1 cellular context compared by ENCODE assay signal in the genomic region with DNA sequence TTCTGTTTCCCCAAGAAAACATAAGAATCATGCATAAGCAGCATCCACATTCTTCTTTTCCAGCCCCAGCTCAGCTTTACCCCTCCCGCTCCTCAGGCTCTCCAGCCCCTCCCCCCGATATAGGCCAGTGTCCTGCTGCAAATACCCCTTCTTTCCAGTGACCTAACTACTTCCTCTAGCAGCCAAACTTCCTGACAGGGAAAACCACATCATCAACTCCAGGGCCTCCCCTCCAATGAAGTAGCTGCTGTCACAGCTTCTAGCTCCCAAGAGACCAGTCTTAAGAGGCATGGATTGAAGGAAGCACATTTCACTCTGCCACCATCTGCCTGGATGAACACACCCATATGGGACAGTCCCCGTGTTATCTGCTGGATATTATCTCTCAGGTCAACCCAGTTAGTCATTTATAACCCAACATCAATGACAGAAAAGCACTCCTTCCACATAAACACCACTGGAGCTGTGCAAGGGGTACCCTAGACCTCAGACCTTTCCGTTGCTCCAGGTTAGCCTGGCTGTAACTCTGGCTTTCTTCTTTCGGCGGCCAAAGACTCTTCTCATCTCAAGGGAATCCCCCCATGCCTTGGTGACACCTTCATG. TPM values are rescaled to one million over a fixed set of nuclear protein-coding genes. Genes with fewer than 3 reads are reported as not detected.
"Had no signal": no experiment of that assay in that cellular context is flagged by ENCODE, and none has a peak within 500 bp of the region (broad histone marks: within the 10 kb centered on the region; RNA-seq: fewer than 3 reads in every experiment).

No MANE protein-coding gene starts in this region.

RNA-seq across cellular contexts. Expression of a gene that starts 57.6 kb away (rescaled TPM):
- polyA plus RNA-seq: immature natural killer cell had no signal
